28 cellular contexts compared by ENCODE assay signal in the genomic region with DNA sequence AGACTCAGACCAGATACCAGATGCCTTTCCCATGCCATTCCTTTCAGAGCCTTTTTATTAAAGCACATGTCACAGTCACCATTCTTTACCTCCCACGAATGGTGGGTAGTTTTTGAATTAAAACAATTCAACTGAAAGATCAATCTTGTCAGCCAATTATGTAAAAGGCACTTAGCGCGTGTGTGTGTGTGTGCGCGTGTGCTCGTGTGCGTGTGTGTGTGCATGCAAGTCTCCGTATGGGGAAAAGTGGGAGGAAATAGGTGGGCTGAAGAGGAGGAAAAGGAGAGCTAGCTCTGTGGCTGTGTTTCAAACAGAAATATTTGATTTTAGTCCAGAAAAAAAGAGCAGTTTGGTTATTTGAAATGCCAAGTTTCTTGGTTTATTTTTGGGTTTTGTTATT.
"Had no signal": no experiment of that assay in that cellular context is flagged by ENCODE, and none has a peak within 500 bp of the region (broad histone marks: within the 10 kb centered on the region; RNA-seq: fewer than 3 reads in every experiment).

No MANE protein-coding gene starts in this region.

- H3K4me3 ChIP-seq: PC-9, SJCRH30, SK-N-MC had no signal

- H3K36me3 ChIP-seq: SJCRH30 had no signal

- H2AFZ ChIP-seq: PC-9 had no signal

- H3K4me1 ChIP-seq: SJCRH30 had no signal

- H3K9me3 ChIP-seq: SJCRH30 had no signal

- H3K4me2 ChIP-seq: KMS-11, PC-9 had no signal

- ATAC-seq: Panc1, Right ventricle myocardium inferior had no signal

- H3K27ac ChIP-seq: KMS-11, PC-9, RWPE1, SJCRH30, SK-N-MC had no signal

- H3K9ac ChIP-seq: KMS-11 had no signal

- H3K27me3 ChIP-seq: SJCRH30 had no signal

- DNase-seq: Karpas-422, MM.1S, MV-4-11, NCI-H1092, NCI-H1105, NCI-H1417 treated with DMSO at 0.1 percent for 48 hours, NCI-H1436 treated with DMSO at 0.1 percent for 48 hours, NCI-H1694 treated with DMSO at 0.1 percent for 48 hours, NCI-H187 treated with DMSO at 0.1 percent for 48 hours, NCI-H2029, NCI-H2081, NCI-H226, NCI-H446 treated with DMSO at 0.1 percent for 48 hours, NCI-H510A, NCI-H524, NCI-H526, NCI-H69, NCI-H748 treated with DMSO at 0.1 percent for 48 hours, NCI-H82, PC-9, SHP77, SIG-M5, SJCRH30 had no signal
